7 cellular contexts compared by ENCODE assay signal in genomic region chr12:111600986-111601385, GRCh38. TPM values are rescaled to one million over a fixed set of nuclear protein-coding genes. Genes with fewer than 3 reads are reported as not detected.
DNase-seq lines count a peak whose midpoint lies in the region; ATAC-seq and TF ChIP-seq lines count a peak whose summit lies in the region.
"Not testable (repeated sequence)": the region's sequence is repeated elsewhere in the genome, so short reads cannot be mapped to it uniquely, and the experiment has no call there.

No MANE protein-coding gene starts in this region.

- peaks cover 22% of the 10 kb centered on the region for H3K4me1 Mint-ChIP-seq in CD14-positive monocyte
- peaks cover 18% of the 10 kb centered on the region for H3K4me1 Mint-ChIP-seq in T-helper 17 cell

- H3K9me3 ChIP-seq in HEK293 (ENCODE audit: control insufficient read depth, insufficient read depth, low read depth, low read length); T-helper 17 cell (ENCODE audit: control insufficient read depth, low read length, poor library complexity, severe bottlenecking); colonic mucosa; hepatocyte (ENCODE audit: low read depth); mesenchymal stem cell (ENCODE audit: control insufficient read depth, low read length): not testable (repeated sequence)

- CTCF ChIA-PET in HEK293 (lab: Yijun Ruan, JAX): not testable (repeated sequence)

- peak overlapping the region; percentile 49 for H4K8ac ChIP-seq in mesenchymal stem cell (ENCODE audit: low read length)

- H4K20me1 ChIP-seq in hepatocyte (ENCODE audit: insufficient read depth, poor library complexity, severe bottlenecking): peaks cover 19% of the 10 kb centered on the region

- not testable (repeated sequence) for H3K23ac ChIP-seq in mesenchymal stem cell (ENCODE audit: low read length in 2 of 2)

- not testable (repeated sequence) for TF ChIP-seq CTCF in CD14-positive monocyte (IDR thresholded peaks at IDR 0.05); HEK293 (tag by site-specific recombination; IDR thresholded peaks at IDR 0.05); colonic mucosa (IDR thresholded peaks at IDR 0.05); hepatocyte (IDR thresholded peaks at IDR 0.05; ENCODE audit: poor library complexity)

- H3K36me3 Mint-ChIP-seq in CD14-positive monocyte; T-helper 17 cell (ENCODE audit: low read depth): not testable (repeated sequence)

- WGBS in hepatocyte (ENCODE audit: low lambda C conversion rate, missing lambda C conversion rate): 96% methylated on average over 12 of the region's 12 CpGs
- WGBS in mesenchymal stem cell: over 99% methylated on average over 11 of the region's 12 CpGs

- peaks cover 12% of the 10 kb centered on the region for H3K79me1 ChIP-seq in mesenchymal stem cell (replicated peaks; ENCODE audit: low read length, poor library complexity, severe bottlenecking)

- POLR2A ChIA-PET in HEK293 (lab: Yijun Ruan, JAX): interaction anchor here (0.7 kb wide), 1 partner anchor 36 kb away, joined by 3 read pairs; no protein-coding TSS in a partner anchor

- not testable (repeated sequence) for H3K9me2 ChIP-seq in hepatocyte (replicated peaks; ENCODE audit: insufficient read depth)

- H3K4ac ChIP-seq in mesenchymal stem cell (ENCODE audit: low read depth in 1 of 2, low read length in 2 of 2): not testable (repeated sequence)

- H3K27ac ChIP-seq in HEK293 (ENCODE audit: extremely low read depth, low read depth, low read length); mesenchymal stem cell (ENCODE audit: low read length, poor library complexity, severe bottlenecking): not testable (repeated sequence)
- H3K27ac ChIP-seq in colonic mucosa (peak overlapping the region; percentile 74), hepatocyte (peak overlapping the region; percentile 96)

- H3K4me3 Mint-ChIP-seq in CD14-positive monocyte, T-helper 17 cell: not testable (repeated sequence)

- not testable (repeated sequence) for H3K27ac Mint-ChIP-seq in CD14-positive monocyte
- peak overlapping the region; percentile 89 for H3K27ac Mint-ChIP-seq in T-helper 17 cell

- not testable (repeated sequence) for H3K4me3 ChIP-seq in HEK293 (ENCODE audit: low read depth, low read length); colonic mucosa; hepatocyte; mesenchymal stem cell (ENCODE audit: insufficient read depth in 1 of 2, low read depth in 1 of 2, low read length in 2 of 2)

- H2AFZ ChIP-seq in hepatocyte; mesenchymal stem cell (ENCODE audit: low read depth, low read length): not testable (repeated sequence)

- peak; percentile 23 for DNase-seq in CD14-positive monocyte (ENCODE audit: low spot score)
- not testable (repeated sequence) for DNase-seq in T-helper 17 cell; colonic mucosa; hepatocyte (ENCODE audit: low spot score); mesenchymal stem cell
- DNase-seq in posterior vena cava (ENCODE audit: low spot score): peak; percentile 64

- intact Hi-C loops in CD14-positive monocyte (cut with micrococcal nuclease); colonic mucosa (cut with DNase I); posterior vena cava (cut with DNase I): not testable (repeated sequence)

- H2BK15ac ChIP-seq in mesenchymal stem cell (ENCODE audit: low read depth, poor library complexity, severe bottlenecking): not testable (repeated sequence)

- not testable (repeated sequence) for H3K4me1 ChIP-seq in HEK293 (ENCODE audit: control insufficient read depth, insufficient read depth, low read length); colonic mucosa; mesenchymal stem cell (ENCODE audit: control insufficient read depth, insufficient read depth, low read depth, low read length)
- H3K4me1 ChIP-seq in hepatocyte (ENCODE audit: insufficient read depth): peaks cover 12% of the 10 kb centered on the region

- H3K79me2 ChIP-seq in hepatocyte: peaks cover 44% of the 10 kb centered on the region

- H2AK5ac ChIP-seq in mesenchymal stem cell (ENCODE audit: low read length, severe bottlenecking): not testable (repeated sequence)

- not testable (repeated sequence) for H2BK5ac ChIP-seq in mesenchymal stem cell (ENCODE audit: low read depth, low read length, poor library complexity, severe bottlenecking)

- H2BK120ac ChIP-seq in mesenchymal stem cell (ENCODE audit: low read depth, low read length): not testable (repeated sequence)

- H4K91ac ChIP-seq in mesenchymal stem cell (ENCODE audit: low read length): not testable (repeated sequence)

- H3K14ac ChIP-seq in mesenchymal stem cell (ENCODE audit: low read length in 2 of 2): not testable (repeated sequence)

- H3K36me3 ChIP-seq in HEK293 (ENCODE audit: control insufficient read depth in 2 of 2, insufficient read depth in 1 of 2, low read length in 2 of 2); colonic mucosa; hepatocyte (replicated peaks; ENCODE audit: insufficient read depth, low read depth); mesenchymal stem cell (ENCODE audit: control insufficient read depth in 1 of 2, insufficient read depth in 2 of 2, low read depth in 1 of 2, low read length in 2 of 2): not testable (repeated sequence)

- H3K27me3 ChIP-seq in colonic mucosa; hepatocyte; mesenchymal stem cell (ENCODE audit: control insufficient read depth in 1 of 2, insufficient read depth in 1 of 2, low read length in 2 of 2): not testable (repeated sequence)

- H3K18ac ChIP-seq in mesenchymal stem cell (ENCODE audit: low read depth in 1 of 2, low read length in 2 of 2): not testable (repeated sequence)

- peak overlapping the region; percentile 86 for H3K4me2 ChIP-seq in hepatocyte
- H3K4me2 ChIP-seq in mesenchymal stem cell (ENCODE audit: low read length, poor library complexity, severe bottlenecking): not testable (repeated sequence)

- H3K9me3 Mint-ChIP-seq in CD14-positive monocyte: not testable (repeated sequence)

- not testable (repeated sequence) for H3K9ac ChIP-seq in colonic mucosa (ENCODE audit: low read depth in 2 of 2, low read length in 2 of 2); mesenchymal stem cell (ENCODE audit: low read length)

- ATAC-seq in T-helper 17 cell: not testable (repeated sequence)

- H2BK12ac ChIP-seq in mesenchymal stem cell (ENCODE audit: low read length in 2 of 2): not testable (repeated sequence)

- H3K27me3 Mint-ChIP-seq in CD14-positive monocyte (ENCODE audit: low read depth in 3 of 3); T-helper 17 cell: not testable (repeated sequence)

TF ChIP-seq in HEK293, 187 proteins besides CTCF, POLR2A, EP300 and RAD21:
- TF ChIP-seq ZNF341 (tag by site-specific recombination; IDR thresholded peaks at IDR 0.05; ENCODE audit: low read depth): peak; percentile 61; the same call in 1 of the 2 replicates

RNA-seq across cellular contexts. Expression of gene ATXN2, which starts 1.9 kb away (rescaled TPM):
- 10 to 100 TPM in 1 of 2 donors, 1 to 10 TPM in 1; 4.3 to 11.9 TPM for polyA plus RNA-seq in CD14-positive monocyte
- 10 to 100 TPM; 47.6 to 48.8 TPM for total RNA-seq in T-helper 17 cell
- total RNA-seq in colonic mucosa: 10 to 100 TPM; 48.7 to 55.1 TPM
- total RNA-seq in hepatocyte: 30.4 and 36.9 TPM in 2 replicates
- 47.9 and 57.8 TPM in 2 replicates for polyA plus RNA-seq in hepatocyte
- 58.3 TPM for polyA plus RNA-seq in mesenchymal stem cell (2013, experiment 1 of 2)
- polyA plus RNA-seq in mesenchymal stem cell (2013, experiment 2 of 2): 50.3 TPM
- total RNA-seq in posterior vena cava: 10 to 100 TPM; 57.8 to 64.4 TPM
